1 cellular context compared by ENCODE assay signal in genomic region chr11:66080055-66080817, GRCh38.
TF ChIP-seq lines count a peak whose summit lies in the region.

No MANE protein-coding gene starts in this region.

TF ChIP-seq in GM23338, 12 proteins besides CTCF, POLR2A, EP300 and RAD21 (continued from another document):
- TF ChIP-seq ZNF462 (CRISPR knock-in tag; IDR thresholded peaks at IDR 0.05) (no peak), CREB1 (CRISPR knock-in tag; IDR thresholded peaks at IDR 0.05; ENCODE audit: low read depth) (no peak), ZNF331 (CRISPR knock-in tag; IDR thresholded peaks at IDR 0.05; ENCODE audit: low read depth) (no peak), ETS1 (IDR thresholded peaks at IDR 0.05) (no peak), EZH2phosphoT487 (IDR thresholded peaks at IDR 0.05; ENCODE audit: unreplicated experiment) (no peak), REST (IDR thresholded peaks at IDR 0.05; ENCODE audit: unreplicated experiment) (no peak), STAT1 (IDR thresholded peaks at IDR 0.05; ENCODE audit: unreplicated experiment) (no peak)
